Comparison of ENCODE assay signal across 9 cellular contexts in the genomic region with DNA sequence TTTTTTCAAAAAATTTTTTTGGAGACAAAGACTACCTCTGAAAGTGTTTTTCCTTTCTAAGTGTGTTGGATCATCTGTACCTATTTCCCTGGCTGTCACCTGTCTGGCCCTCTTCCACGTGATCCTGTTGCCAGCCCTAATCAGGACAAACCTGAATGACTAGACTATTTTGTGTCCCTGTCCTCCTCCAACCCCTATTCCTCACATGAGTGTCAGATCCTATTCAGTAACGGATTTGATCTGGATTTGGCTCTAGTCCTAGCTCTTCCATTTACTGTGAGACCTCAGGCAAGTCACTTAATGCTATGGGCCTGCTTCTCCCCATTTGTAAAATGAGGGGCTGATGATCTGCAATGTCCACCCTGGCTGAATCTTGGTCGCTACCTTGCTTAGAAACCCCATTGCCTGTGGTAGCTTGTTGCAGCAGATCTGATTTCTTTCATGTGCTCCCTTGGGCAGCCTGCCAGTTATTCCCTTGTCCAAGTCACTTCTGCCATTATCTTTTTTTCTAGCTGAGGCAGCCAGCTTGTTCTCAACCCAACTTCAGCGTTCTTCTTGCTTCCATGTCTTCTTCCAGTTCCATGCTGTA. TPM values are rescaled to one million over a fixed set of nuclear protein-coding genes. Genes with fewer than 3 reads are reported as not detected.
DNase-seq lines count a peak whose midpoint lies in the region; ATAC-seq and TF ChIP-seq lines count a peak whose summit lies in the region.
"Had no signal": no experiment of that assay in that cellular context is flagged by ENCODE, and none has a peak within 500 bp of the region (broad histone marks: within the 10 kb centered on the region; RNA-seq: fewer than 3 reads in every experiment).

No MANE protein-coding gene starts in this region.

- no peaks in the 10 kb centered on the region for H3K27me3 ChIP-seq in Loucy (ENCODE audit: insufficient read depth, low read length, poor library complexity, severe bottlenecking)
- no peaks in the 10 kb centered on the region for H3K27me3 ChIP-seq in lower lobe of right lung (ENCODE audit: low read depth)
- no peaks in the 10 kb centered on the region for H3K27me3 ChIP-seq in spleen (replicated peaks in 1 of 7)

- WGBS in spleen, 5 donors: 69 to 87% (median 79%) methylated on average over 4 of the region's 4 CpGs

- H3K79me2 ChIP-seq in Loucy (ENCODE audit: insufficient read depth, low read length): peaks cover 88% of the 10 kb centered on the region

- H4K20me1 ChIP-seq in Loucy (ENCODE audit: insufficient read depth, low read length, poor library complexity, severe bottlenecking): peaks cover 33% of the 10 kb centered on the region

- no peaks in the 10 kb centered on the region for H3K9me3 ChIP-seq in Loucy (ENCODE audit: insufficient read depth, low read depth, low read length)
- H3K9me3 ChIP-seq in lower lobe of right lung: no peaks in the 10 kb centered on the region
- H3K9me3 ChIP-seq in spleen: no peaks in the 10 kb centered on the region

- H3K4me1 ChIP-seq in Loucy (ENCODE audit: insufficient read depth, low read length, poor library complexity, severe bottlenecking) (peaks cover 46% of the 10 kb centered on the region), lower lobe of right lung (peaks cover 36% of the 10 kb centered on the region), spleen (peaks cover 40 to 89% (median 56%) of the 10 kb centered on the region in 6 donors)

- H3K27ac ChIP-seq in lower lobe of right lung (peak overlapping the region; percentile 24), spleen (peak overlapping the region in 4 of 8 donors; percentile 2 to 53 (median 14))

- peak overlapping the region; percentile 19 for H3K4me3 ChIP-seq in Loucy (ENCODE audit: low read length, poor library complexity, severe bottlenecking)
- no peak overlapping the region for H3K4me3 ChIP-seq in lower lobe of right lung
- no peak overlapping the region for H3K4me3 ChIP-seq in spleen

- no peaks in the 10 kb centered on the region for H3K9me2 ChIP-seq in Loucy (replicated peaks; ENCODE audit: low read depth, low read length)

- intact Hi-C loops in lower lobe of right lung (cut with DNase I) (no loop called here), spleen (cut with DNase I; ENCODE audit: low total_unique reads) (no loop called here)

- DNase-seq in Ammon's horn (ENCODE audit: low spot score): peak; percentile 54
- DNase-seq in astrocyte of the hippocampus (ENCODE audit: low read depth, low spot score): peak; percentile 49
- no peak for DNase-seq in lower lobe of right lung
- no peak for DNase-seq in spleen
- no peak for DNase-seq in stimulated activated CD4-positive, alpha-beta T cell treated with anti-CD3 and anti-CD28 coated beads, Interleukin-4, amount 100 ng/mL, for 24 hours
- DNase-seq: NCI-H526 treated with DMSO at 0.1 percent for 48 hours had no signal

- H3F3A ChIP-seq in Loucy (ENCODE audit: low read depth): no peaks in the 10 kb centered on the region; the same call in 1 of the 2 replicates

- peak overlapping the region; percentile 13 for H3K9ac ChIP-seq in Loucy (ENCODE audit: low read depth, low read length, poor library complexity, severe bottlenecking)

- peak overlapping the region; percentile 53 for H3K4me2 ChIP-seq in Loucy (ENCODE audit: low read depth, low read length, poor library complexity, severe bottlenecking)

- TF ChIP-seq POLR2A in spleen (IDR thresholded peaks at IDR 0.05): no peak

- no peak for ATAC-seq in lower lobe of right lung
- no peak for ATAC-seq in GM21515 (IDR thresholded peaks at IDR 0.05; ENCODE audit: unreplicated experiment)
- ATAC-seq in GM21786 (IDR thresholded peaks at IDR 0.05; ENCODE audit: unreplicated experiment): no peak

- TF ChIP-seq CTCF in Loucy (conservative IDR thresholded peaks at IDR 0.05; ENCODE audit: low read length) (no peak), lower lobe of right lung (IDR thresholded peaks at IDR 0.05) (no peak), spleen (IDR thresholded peaks at IDR 0.05 in 8 of 11, conservative IDR thresholded peaks at IDR 0.05 in 3 of 11) (no peak)

- H2AFZ ChIP-seq in Loucy (ENCODE audit: low read length): no peak overlapping the region

- no peaks in the 10 kb centered on the region for H3K36me3 ChIP-seq in Loucy (ENCODE audit: insufficient read depth, low read length)
- H3K36me3 ChIP-seq in lower lobe of right lung: peaks cover 10% of the 10 kb centered on the region
- peaks cover 0 to 65% (median 8%) of the 10 kb centered on the region in 6 donors for H3K36me3 ChIP-seq in spleen

RNA-seq across cellular contexts. Expression of a gene that starts 4.8 kb away (rescaled TPM):
- total RNA-seq in lower lobe of right lung (47.9 TPM), spleen (10 to 100 TPM; 49.9 to 89.9 (median 69.4) TPM)
- 10 to 100 TPM; 40.0 to 49.3 (median 45.3) TPM for polyA plus RNA-seq in spleen

RNA-seq across cellular contexts. Expression of a gene that starts 34.5 kb away (rescaled TPM):
- total RNA-seq in lower lobe of right lung (299 TPM), spleen (100 to 1,000 TPM; 386 to 649 (median 405) TPM)
- 100 to 1,000 TPM; 287 to 638 (median 423) TPM for polyA plus RNA-seq in spleen

Comparison
In these comparisons a context has a peak if more than half of its experiments do, and no peak if none do; other contexts are left out.
1. DNase-seq: peak in Ammon's horn (single experiment) and astrocyte of the hippocampus (single experiment); none in lower lobe of right lung (single experiment), spleen (single experiment) and stimulated activated CD4-positive, alpha-beta T cell treated with anti-CD3 and anti-CD28 coated beads, Interleukin-4, amount 100 ng/mL, for 24 hours (single experiment).